Comparison of ENCODE assay signal across 1 cellular context in genomic region chr13:42412812-42413795, GRCh38.
A peak's percentile ranks its signal among the peaks of the same experiment; 100 is the strongest.
TF ChIP-seq lines count a peak whose summit lies in the region.

No MANE protein-coding gene starts in this region.

TF ChIP-seq in GM12878, 131 proteins besides CTCF, POLR2A, EP300 and RAD21 (continued from another document):
- TF ChIP-seq NFXL1 (IDR thresholded peaks at IDR 0.05; ENCODE audit: borderline replicate concordance) (no peak), ZZZ3 (IDR thresholded peaks at IDR 0.05; ENCODE audit: control insufficient read depth, insufficient read length, low read depth) (no peak), ATF7 (IDR thresholded peaks at IDR 0.05; ENCODE audit: low read depth) (peak; percentile 82; the same call in 1 of the 2 replicates), ZBTB33 (IDR thresholded peaks at IDR 0.05) (no peak), SMAD5 (IDR thresholded peaks at IDR 0.05; ENCODE audit: low read depth) (no peak), ZNF384 (IDR thresholded peaks at IDR 0.05; ENCODE audit: borderline replicate concordance, low read depth, low read length) (peak; percentile 70), BRCA1 (IDR thresholded peaks at IDR 0.05; ENCODE audit: low read depth, low read length) (no peak), TCF3 (IDR thresholded peaks at IDR 0.05; ENCODE audit: borderline replicate concordance, insufficient read depth, low read depth, low read length) (no peak), ZNF207 (IDR thresholded peaks at IDR 0.05; ENCODE audit: borderline replicate concordance) (no peak)
